15 cellular contexts compared by ENCODE assay signal in the genomic region with DNA sequence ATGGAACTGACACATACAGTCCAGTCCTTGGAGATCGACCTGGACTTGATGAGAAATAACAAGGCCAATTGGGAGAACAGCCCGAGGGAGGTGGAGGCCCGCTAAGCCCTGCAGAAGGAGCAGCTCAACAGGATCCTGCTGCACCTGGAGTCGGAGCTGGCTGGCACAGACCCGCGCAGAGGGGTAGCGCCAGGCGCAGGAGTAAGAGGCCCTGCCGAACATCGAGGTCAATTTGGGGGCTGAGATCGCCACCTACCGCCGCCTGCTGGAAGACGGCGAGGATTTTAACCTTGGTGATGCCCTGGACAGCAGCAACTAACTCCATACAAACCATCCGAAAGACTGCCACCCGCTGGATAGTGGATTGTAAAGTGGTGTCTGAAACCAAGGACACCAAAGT.
DNase-seq lines count a peak whose midpoint lies in the region; ATAC-seq and TF ChIP-seq lines count a peak whose summit lies in the region.
"Had no signal": no experiment of that assay in that cellular context is flagged by ENCODE, and none has a peak within 500 bp of the region (broad histone marks: within the 10 kb centered on the region; RNA-seq: fewer than 3 reads in every experiment).

No MANE protein-coding gene starts in this region.

- H3K4me3 Mint-ChIP-seq in WTC11, result no peak overlapping the region
- H3K4me3 Mint-ChIP-seq: CD4-positive, alpha-beta T cell had no signal

- POLR2A ChIA-PET in HEK293T (lab: Yijun Ruan, JAX), result no interaction called here
- POLR2A ChIA-PET in WTC11 (lab: Charles Lee), result no interaction called here

- no peaks in the 10 kb centered on the region for H3K27me3 Mint-ChIP-seq in WTC11 (ENCODE audit: low read depth)
- H3K27me3 Mint-ChIP-seq: CD4-positive, alpha-beta T cell had no signal

- no peaks in the 10 kb centered on the region for H3K9me3 ChIP-seq in body of pancreas

- peak; percentile 48 for DNase-seq in DMS53 treated with DMSO at 0.1 percent for 48 hours (lab: John Stamatoyannopoulos, UW; ENCODE audit: unreplicated experiment)
- DNase-seq in HEK293T (ENCODE audit: extremely low spot score), result peak; percentile 16
- DNase-seq in WTC11 (ENCODE audit: low spot score), result peak; percentile 86
- DNase-seq in left kidney (ENCODE audit: low read depth, low spot score), result peak; percentile 19
- DNase-seq in SIG-M5 (lab: John Stamatoyannopoulos, UW), result no peak
- DNase-seq in body of pancreas, result no peak
- DNase-seq: CD4-positive, alpha-beta T cell; mesenchymal stem cell; NCI-H1694 treated with DMSO at 0.1 percent for 48 hours; NCI-H748 treated with DMSO at 0.1 percent for 48 hours had no signal

- H3K27ac ChIP-seq in body of pancreas, result no peak overlapping the region
- H3K27ac ChIP-seq: SK-N-MC had no signal

- ATAC-seq in WTC11 (peak; percentile 98), HG02884 (IDR thresholded peaks at IDR 0.05; ENCODE audit: unreplicated experiment) (no peak), GM18861 (IDR thresholded peaks at IDR 0.05; ENCODE audit: unreplicated experiment) (no peak), body of pancreas (no peak)
- ATAC-seq: esophagus mucosa had no signal

- CTCF ChIA-PET in HEK293T (lab: Yijun Ruan, JAX) (no interaction called here), WTC11 (lab: Charles Lee) (interaction anchor here (0.8 kb wide), 1 partner anchor 9 kb away, joined by 3 read pairs; no protein-coding TSS in a partner anchor)

- WGBS in body of pancreas, 2 donors, result 56 to 57% methylated on average over 11 to 17 of the region's 17 CpGs

- no peaks in the 10 kb centered on the region for H3K4me1 Mint-ChIP-seq in WTC11

- no peak overlapping the region for H3K4me3 ChIP-seq in body of pancreas
- H3K4me3 ChIP-seq: SK-N-MC, smooth muscle cell had no signal

- no peaks in the 10 kb centered on the region for H3K4me1 ChIP-seq in body of pancreas

- H3K27me3 ChIP-seq in body of pancreas, result no peaks in the 10 kb centered on the region

- TF ChIP-seq POLR2A in body of pancreas (IDR thresholded peaks at IDR 0.05), result peak in 1 of 3 donors; percentile 3

- peak; percentile 38; the same call in 1 of the 2 replicates for TF ChIP-seq CTCF in WTC11 (IDR thresholded peaks at IDR 0.05)
- no peak for TF ChIP-seq CTCF in body of pancreas (IDR thresholded peaks at IDR 0.05)

- peaks cover 20% of the 10 kb centered on the region for H3K9me3 Mint-ChIP-seq in WTC11
- H3K9me3 Mint-ChIP-seq: CD4-positive, alpha-beta T cell had no signal

- H3K27ac Mint-ChIP-seq in WTC11, result no peak overlapping the region
- H3K27ac Mint-ChIP-seq: CD4-positive, alpha-beta T cell had no signal

- peaks cover 2% of the 10 kb centered on the region; the same call in 1 of the 2 replicates for H3K36me3 Mint-ChIP-seq in WTC11

- no peaks in the 10 kb centered on the region for H3K36me3 ChIP-seq in body of pancreas (replicated peaks in 1 of 2; ENCODE audit: insufficient read depth in 1 of 2, low read depth in 2 of 2)

- intact Hi-C loops in body of pancreas (cut with DNase I), result no loop called here

TF ChIP-seq in HEK293T, 16 proteins besides CTCF, POLR2A, EP300 and RAD21:
- no peak for TF ChIP-seq FOXA1 (IDR thresholded peaks at IDR 0.05)
- no peak for TF ChIP-seq NFRKB (IDR thresholded peaks at IDR 0.05)
- no peak for TF ChIP-seq PKNOX1 (IDR thresholded peaks at IDR 0.05)
- TF ChIP-seq FOXM1 (IDR thresholded peaks at IDR 0.05; ENCODE audit: borderline replicate concordance), result no peak
- TF ChIP-seq ARNT (IDR thresholded peaks at IDR 0.05), result no peak
- no peak for TF ChIP-seq SUZ12 (IDR thresholded peaks at IDR 0.05)
- TF ChIP-seq FOXK2 (IDR thresholded peaks at IDR 0.05), result no peak
- no peak for TF ChIP-seq ELF4 (IDR thresholded peaks at IDR 0.05)
- TF ChIP-seq L3MBTL2 (conservative IDR thresholded peaks at IDR 0.05), result no peak
- TF ChIP-seq ZNF384 (IDR thresholded peaks at IDR 0.05), result no peak
- TF ChIP-seq TARDBP (IDR thresholded peaks at IDR 0.05), result no peak
- TF ChIP-seq SP1 (IDR thresholded peaks at IDR 0.05), result no peak
- no peak for TF ChIP-seq BHLHE40 (IDR thresholded peaks at IDR 0.05; ENCODE audit: borderline replicate concordance)

TF ChIP-seq in WTC11, 78 proteins besides CTCF, POLR2A, EP300 and RAD21 (continues in another document):
- TF ChIP-seq NR1H2 (CRISPR knock-in tag; IDR thresholded peaks at IDR 0.05) (no peak), ZSCAN18 (CRISPR knock-in tag; IDR thresholded peaks at IDR 0.05) (no peak), AFF4 (CRISPR knock-in tag; IDR thresholded peaks at IDR 0.05; ENCODE audit: borderline replicate concordance) (no peak), ZNF121 (CRISPR knock-in tag; IDR thresholded peaks at IDR 0.05) (no peak), ZNF263 (CRISPR knock-in tag; IDR thresholded peaks at IDR 0.05; ENCODE audit: low read depth) (no peak), FOXJ3 (CRISPR knock-in tag; IDR thresholded peaks at IDR 0.05; ENCODE audit: borderline replicate concordance) (no peak), ZNF138 (CRISPR knock-in tag; conservative IDR thresholded peaks at IDR 0.05) (no peak), GRHL2 (CRISPR knock-in tag; IDR thresholded peaks at IDR 0.05; ENCODE audit: insufficient replicate concordance, severe bottlenecking) (no peak), IRF2 (CRISPR knock-in tag; IDR thresholded peaks at IDR 0.05; ENCODE audit: borderline replicate concordance, low read depth) (no peak), NR3C1 (CRISPR knock-in tag; conservative IDR thresholded peaks at IDR 0.05; ENCODE audit: low read depth) (no peak), JUN (CRISPR knock-in tag; IDR thresholded peaks at IDR 0.05) (no peak), PRDM15 (CRISPR knock-in tag; IDR thresholded peaks at IDR 0.05) (no peak), SP1 (CRISPR knock-in tag; conservative IDR thresholded peaks at IDR 0.05) (no peak)

Comparison
In these comparisons a context has a peak if more than half of its experiments do, and no peak if none do; other contexts are left out.
1. DNase-seq: peak in DMS53 treated with DMSO at 0.1 percent for 48 hours (single experiment), HEK293T (single experiment), WTC11 (single experiment) and left kidney (single experiment); none in SIG-M5 (single experiment) and body of pancreas (0 of 4).